ENCODE assay signal across 13 cellular contexts in the genomic region with DNA sequence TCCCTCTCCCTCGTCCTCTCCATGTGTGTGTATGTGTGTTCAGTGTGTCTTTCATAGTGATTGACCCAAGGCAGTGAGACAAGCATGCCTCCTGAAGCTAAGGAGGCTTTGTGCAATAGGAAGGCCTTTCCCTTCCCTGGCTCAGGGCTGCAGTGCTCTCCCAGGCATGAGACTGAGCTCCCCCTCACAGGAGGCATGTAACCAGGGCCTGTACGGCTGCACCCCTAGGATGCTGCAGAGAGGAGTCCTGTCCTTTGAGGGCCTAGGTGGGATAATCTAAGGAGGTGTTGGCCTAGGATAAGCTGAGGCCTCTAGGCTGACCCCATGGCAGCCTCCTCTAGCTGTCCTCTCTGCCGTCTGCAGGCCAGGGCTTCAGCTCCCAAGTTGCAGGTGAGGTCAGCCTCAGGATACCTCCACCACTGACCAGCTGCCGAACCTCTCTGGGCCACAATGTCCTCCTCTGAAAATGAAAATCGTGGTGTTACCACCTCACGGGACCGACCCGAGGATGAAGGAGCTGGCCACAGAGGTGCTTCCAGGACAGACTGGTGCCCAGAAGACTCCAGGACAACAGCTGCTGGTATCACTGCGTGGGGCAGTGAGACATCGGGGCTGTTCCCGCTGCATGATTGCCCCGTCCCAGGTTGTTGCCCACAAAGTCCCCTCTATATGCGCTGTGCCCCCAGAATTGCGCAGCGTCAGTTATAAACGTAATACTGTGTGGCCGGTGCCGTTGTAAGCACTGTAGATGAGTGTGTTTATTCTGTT.
"Had no signal": no experiment of that assay in that cellular context is flagged by ENCODE, and none has a peak within 500 bp of the region (broad histone marks: within the 10 kb centered on the region; RNA-seq: fewer than 3 reads in every experiment).

No MANE protein-coding gene starts in this region.

- H3K4me3 Mint-ChIP-seq: activated CD4-positive, alpha-beta T cell treated with anti-CD3 and anti-CD28 coated beads for 36 hours; brain; dendritic cell treated with granulocyte-macrophage colony-stimulating factor and Interleukin-4, amounts not matched to agents 40 ng/mL and 50 ng/mL, for 4 days; stimulated activated effector memory CD8-positive, alpha-beta T cell treated with anti-CD3 and anti-CD28 coated beads, Interleukin-12 subunit alpha, Interleukin-12 subunit beta, amount 100 ng/mL, for 72 hours had no signal

- H3K36me3 ChIP-seq: tibial artery had no signal

- DNase-seq: amniotic stem cell, mammary epithelial cell, right cardiac atrium, SW 1271, T1000, tibial artery had no signal

- H3K4me2 ChIP-seq: smooth muscle cell had no signal

- H3K27ac ChIP-seq: tibial artery had no signal

- ATAC-seq: right cardiac atrium had no signal

- H3K36me3 Mint-ChIP-seq: activated naive CD4-positive, alpha-beta T cell treated with anti-CD3 and anti-CD28 coated beads, Interleukin-2, amount 50 U/mL, for 24 hours; brain; stimulated activated effector memory CD8-positive, alpha-beta T cell treated with anti-CD3 and anti-CD28 coated beads, Interleukin-12 subunit alpha, Interleukin-12 subunit beta, amount 100 ng/mL, for 72 hours had no signal

- H3K4me1 Mint-ChIP-seq: brain had no signal

- H3K27ac Mint-ChIP-seq: activated CD4-positive, alpha-beta T cell treated with anti-CD3 and anti-CD28 coated beads for 36 hours; activated naive CD4-positive, alpha-beta T cell treated with anti-CD3 and anti-CD28 coated beads, Interleukin-2, amount 50 U/mL, for 24 hours; activated T-helper 2 cell treated with anti-CD3 and anti-CD28 coated beads, Interferon-gamma antibody, Interleukin-2, Interleukin-4, amounts not matched to agents 10 μg/mL and 5 μg/mL and 100 μg/mL, durations not matched to agents 14 hours and 24 hours and 36 hours; brain; dendritic cell treated with granulocyte-macrophage colony-stimulating factor and Interleukin-4, amounts not matched to agents 40 ng/mL and 50 ng/mL, for 4 days; stimulated activated effector memory CD8-positive, alpha-beta T cell treated with anti-CD3 and anti-CD28 coated beads, Interleukin-12 subunit alpha, Interleukin-12 subunit beta, amount 100 ng/mL, for 72 hours had no signal

- H3K4me3 ChIP-seq: smooth muscle cell, tibial artery had no signal
